8 cellular contexts compared by ENCODE assay signal in genomic region chr6:150600302-150601017, GRCh38. TPM values are rescaled to one million over a fixed set of nuclear protein-coding genes. Genes with fewer than 3 reads are reported as not detected.
DNase-seq lines count a peak whose midpoint lies in the region; FAIRE-seq and TF ChIP-seq lines count a peak whose summit lies in the region.

No MANE protein-coding gene starts in this region.

- peak overlapping the region; percentile 89 for H2AFZ ChIP-seq in GM23248
- H2AFZ ChIP-seq in astrocyte (ENCODE audit: low read depth, low read length) = peak overlapping the region; percentile 77

- in situ Hi-C loops in GM23248 (cut with MboI) = no loop called here

- peak overlapping the region; percentile 84; the same call in 1 of the 2 replicates for H3K9ac ChIP-seq in ES-I3 (ENCODE audit: low read depth, low read length)
- no peak overlapping the region for H3K9ac ChIP-seq in GM23248
- H3K9ac ChIP-seq in astrocyte (ENCODE audit: low read length) = peak overlapping the region; percentile 68

- 1 to 2% methylated on average over 53 to 54 of the region's 69 CpGs for WGBS in GM23248 (ENCODE audit: low coverage in 1 of 2, low lambda C conversion rate in 2 of 2, missing lambda C conversion rate in 2 of 2), 2 experiments
- WGBS in sigmoid colon, 2 donors = 1% methylated on average over 69 of the region's 69 CpGs

- H3K4me3 Mint-ChIP-seq in astrocyte (ENCODE audit: unreplicated experiment) = peak overlapping the region; percentile 96

- no peaks in the 10 kb centered on the region for H3K79me2 ChIP-seq in GM23248 (ENCODE audit: insufficient read depth)
- H3K79me2 ChIP-seq in astrocyte (ENCODE audit: insufficient read depth, low read length) = peaks cover 23% of the 10 kb centered on the region

- TF ChIP-seq POLR2A in sigmoid colon (IDR thresholded peaks at IDR 0.05) = no peak

- H3K4me1 ChIP-seq in ES-I3 (ENCODE audit: insufficient read depth, low read length) (peaks cover 4% of the 10 kb centered on the region; the same call in 1 of the 2 replicates), GM23248 (ENCODE audit: insufficient read depth) (no peaks in the 10 kb centered on the region), astrocyte (ENCODE audit: insufficient read depth, low read length) (no peaks in the 10 kb centered on the region), sigmoid colon (peaks cover 0 to 16% (median 3%) of the 10 kb centered on the region in 4 donors)

- peak overlapping the region; percentile 80 for H3K4me2 ChIP-seq in GM23248 (ENCODE audit: unreplicated experiment)
- peak overlapping the region; percentile 90 for H3K4me2 ChIP-seq in astrocyte (ENCODE audit: low read length)

- H3K9me2 ChIP-seq in GM23248 (ENCODE audit: insufficient read depth) = no peaks in the 10 kb centered on the region

- no peak overlapping the region for H3K27ac ChIP-seq in GM23248
- H3K27ac ChIP-seq in astrocyte (ENCODE audit: low read depth, low read length) = no peak overlapping the region
- H3K27ac ChIP-seq in sigmoid colon = peak overlapping the region; percentile 74 to 81 (median 80)

- TF ChIP-seq CTCF in astrocyte (IDR thresholded peaks at IDR 0.05; ENCODE audit: insufficient read depth, low read depth, low read length) = peak; percentile 29
- TF ChIP-seq CTCF in sigmoid colon (IDR thresholded peaks at IDR 0.05) = peak; percentile 38 to 64 (median 54)

- H3K27me3 ChIP-seq in GM23248 (replicated peaks; ENCODE audit: insufficient read depth) (peaks cover 69% of the 10 kb centered on the region), astrocyte (ENCODE audit: insufficient read depth, low read length) (peaks cover 18% of the 10 kb centered on the region), sigmoid colon (no peaks in the 10 kb centered on the region)

- no peaks in the 10 kb centered on the region for H3K9me3 Mint-ChIP-seq in astrocyte (ENCODE audit: unreplicated experiment)

- H3K27me3 Mint-ChIP-seq in astrocyte (ENCODE audit: low read depth, unreplicated experiment) = peaks cover 55% of the 10 kb centered on the region

- no peak for FAIRE-seq in astrocyte (lab: Jason Lieb, UNC)

- H4K20me1 ChIP-seq in GM23248 (ENCODE audit: insufficient read depth) (no peaks in the 10 kb centered on the region), astrocyte (ENCODE audit: insufficient read depth, low read length) (peaks cover 6% of the 10 kb centered on the region)

- TF ChIP-seq EP300 in sigmoid colon (IDR thresholded peaks at IDR 0.05) = no peak

- intact Hi-C loops in sigmoid colon (cut with DNase I) = loop anchor here (1.0 to 5.0 kb wide), 2 partner anchors 182 to 212 kb away; no protein-coding TSS in a partner anchor

- no peaks in the 10 kb centered on the region for H3K36me3 Mint-ChIP-seq in astrocyte (ENCODE audit: low read depth, unreplicated experiment)

- H3K36me3 ChIP-seq in ES-I3 (ENCODE audit: insufficient read depth, low read length) = no peaks in the 10 kb centered on the region
- no peaks in the 10 kb centered on the region for H3K36me3 ChIP-seq in GM23248 (ENCODE audit: low read depth)
- H3K36me3 ChIP-seq in astrocyte (ENCODE audit: insufficient read depth, low read length) = no peaks in the 10 kb centered on the region
- H3K36me3 ChIP-seq in sigmoid colon = no peaks in the 10 kb centered on the region

- H3K9me3 ChIP-seq in ES-I3 (ENCODE audit: control insufficient read depth, insufficient read depth, low read length) (no peaks in the 10 kb centered on the region), GM23248 (ENCODE audit: low read depth) (no peaks in the 10 kb centered on the region), astrocyte (ENCODE audit: insufficient read depth, low read depth, low read length) (no peaks in the 10 kb centered on the region), sigmoid colon (no peaks in the 10 kb centered on the region)

- peak overlapping the region; percentile 85 for H3K27ac Mint-ChIP-seq in astrocyte (ENCODE audit: unreplicated experiment)

- no peaks in the 10 kb centered on the region for H3F3A ChIP-seq in GM23248 (ENCODE audit: insufficient read depth)

- H3K4me3 ChIP-seq in GM23248 = peak overlapping the region; percentile 74
- peak overlapping the region; percentile 61 for H3K4me3 ChIP-seq in astrocyte (ENCODE audit: insufficient read depth, low read depth, low read length)
- peak overlapping the region; percentile 60 to 85 (median 74) for H3K4me3 ChIP-seq in sigmoid colon

- DNase-seq in GM23248 (peak; percentile 87), LHCN-M2 (ENCODE audit: low read depth) (peak; percentile 14), T-helper 2 cell (peak; percentile 11 to 65 (median 41)), astrocyte (ENCODE audit: low read depth) (peak; percentile 75), iPS DF 19.7 (ENCODE audit: low read depth, low spot score) (peak; percentile 73), sigmoid colon (peak; percentile 84), SHP77 (lab: John Stamatoyannopoulos, UW) (no peak)

- H3K4me1 Mint-ChIP-seq in astrocyte (ENCODE audit: low read depth, unreplicated experiment) = no peaks in the 10 kb centered on the region

RNA-seq across cellular contexts. Expression of gene PLEKHG1, which starts 0.8 kb away (rescaled TPM):
- 0.11 and 3.7 TPM in 2 replicates for total RNA-seq in GM23248 (2014; rRNA removed; shearing (Covaris generic))
- 0.20 and 0.51 TPM in 2 replicates for polyA plus RNA-seq in GM23248 (2016; fragmentation: Nextera tagmentation; extraction: Ambion mirVana)
- total RNA-seq in LHCN-M2 (2014; rRNA removed) = 0.06 TPM in 1 of 2 replicates, not detected in the other
- 0.04 TPM for polyA plus RNA-seq in LHCN-M2 (2012)
- total RNA-seq in astrocyte = 8.9 and 12.1 TPM in 2 replicates
- 10 to 100 TPM in 2 of 4 donors, 1 to 10 TPM in 2; 8.2 to 13.2 (median 10.7) TPM for total RNA-seq in sigmoid colon
- polyA plus RNA-seq in sigmoid colon = 10 to 100 TPM in 1 of 3 donors, 1 to 10 TPM in 2; 4.2 to 10.9 (median 4.4) TPM

Comparison
In these comparisons a context has a peak if more than half of its experiments do, and no peak if none do; other contexts are left out.
1. DNase-seq: peak in GM23248 (single experiment), LHCN-M2 (single experiment), T-helper 2 cell (5 of 5), astrocyte (single experiment), iPS DF 19.7 (single experiment) and sigmoid colon (single experiment); none in SHP77 (0 of 2).
2. H3K27ac ChIP-seq: peak in sigmoid colon (4 of 4); none in GM23248 (single experiment) and astrocyte (single experiment).
3. Peak in every context shown above with its lines, with median percentiles within 50 percentile points of each other: H3K4me3 ChIP-seq.